In genomic region chrX:101411984-101412383, GRCh38 we compare ENCODE assay signal across 2 cellular contexts.
TF ChIP-seq lines count a peak whose summit lies in the region.

No MANE protein-coding gene starts in this region.

TF ChIP-seq in GM12891, 5 proteins besides CTCF, POLR2A, EP300 and RAD21:
- TF ChIP-seq SPI1 (IDR thresholded peaks at IDR 0.05; ENCODE audit: low read depth, low read length) (peak; percentile 82), TAF1 (IDR thresholded peaks at IDR 0.05; ENCODE audit: low read depth, low read length) (no peak)

TF ChIP-seq in SK-N-SH treated with all-trans-retinoic acid at 6 μM for 48 hours, 23 proteins besides CTCF, POLR2A, EP300 and RAD21:
- TF ChIP-seq RARB (CRISPR knock-in tag; IDR thresholded peaks at IDR 0.05): no peak
- no peak for TF ChIP-seq GLIS3 (CRISPR knock-in tag; IDR thresholded peaks at IDR 0.05)
- TF ChIP-seq ESRRG (CRISPR knock-in tag; IDR thresholded peaks at IDR 0.05): no peak
- TF ChIP-seq TCF4 (CRISPR knock-in tag; IDR thresholded peaks at IDR 0.05; ENCODE audit: borderline replicate concordance): no peak
- no peak for TF ChIP-seq ZC3H10 (CRISPR knock-in tag; IDR thresholded peaks at IDR 0.05)
- TF ChIP-seq PATZ1 (CRISPR knock-in tag; IDR thresholded peaks at IDR 0.05; ENCODE audit: borderline replicate concordance): no peak
